ENCODE assay signal across 1 cellular context in the genomic region with DNA sequence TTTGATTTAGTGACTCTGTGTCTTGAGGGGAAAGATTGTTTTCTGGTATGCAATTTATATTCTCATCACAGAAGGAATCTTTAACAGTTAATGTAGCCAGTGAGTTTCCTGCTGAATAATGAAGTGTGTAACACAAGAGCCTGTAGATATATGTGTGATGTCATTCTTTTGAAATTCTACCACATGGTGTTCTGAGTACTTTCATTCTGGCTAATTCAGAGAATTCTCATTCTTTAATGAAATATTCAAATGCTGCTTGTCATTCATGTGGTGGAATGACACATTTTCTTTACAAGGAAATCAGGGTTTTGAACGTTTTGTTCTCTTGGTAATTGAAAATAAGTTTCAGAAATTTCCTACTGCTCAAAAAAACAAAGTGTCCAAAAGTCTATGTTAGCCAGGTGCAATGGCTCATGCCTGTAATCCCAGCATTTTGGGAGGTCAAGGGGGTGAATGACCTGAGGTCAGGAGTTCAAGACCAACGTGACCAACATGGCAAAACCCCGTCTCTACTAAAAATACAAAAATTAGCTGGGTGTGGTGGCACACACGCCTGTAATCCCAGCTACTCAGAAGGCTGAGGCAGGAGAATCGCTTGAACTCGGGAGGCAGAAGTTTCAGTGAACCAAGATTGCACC.
TF ChIP-seq lines count a peak whose summit lies in the region.

No MANE protein-coding gene starts in this region.

TF ChIP-seq in HEK293, 187 proteins besides CTCF, POLR2A, EP300 and RAD21:
- TF ChIP-seq, protein P1, sequence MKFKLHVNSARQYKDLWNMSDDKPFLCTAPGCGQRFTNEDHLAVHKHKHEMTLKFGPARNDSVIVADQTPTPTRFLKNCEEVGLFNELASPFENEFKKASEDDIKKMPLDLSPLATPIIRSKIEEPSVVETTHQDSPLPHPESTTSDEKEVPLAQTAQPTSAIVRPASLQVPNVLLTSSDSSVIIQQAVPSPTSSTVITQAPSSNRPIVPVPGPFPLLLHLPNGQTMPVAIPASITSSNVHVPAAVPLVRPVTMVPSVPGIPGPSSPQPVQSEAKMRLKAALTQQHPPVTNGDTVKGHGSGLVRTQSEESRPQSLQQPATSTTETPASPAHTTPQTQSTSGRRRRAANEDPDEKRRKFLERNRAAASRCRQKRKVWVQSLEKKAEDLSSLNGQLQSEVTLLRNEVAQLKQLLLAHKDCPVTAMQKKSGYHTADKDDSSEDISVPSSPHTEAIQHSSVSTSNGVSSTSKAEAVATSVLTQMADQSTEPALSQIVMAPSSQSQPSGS (tag by site-specific recombination; IDR thresholded peaks at IDR 0.05; ENCODE audit: low read depth) = peak; percentile 86
- no peak for TF ChIP-seq ZNF132 (tag by site-specific recombination; IDR thresholded peaks at IDR 0.05; ENCODE audit: borderline replicate concordance)
- TF ChIP-seq ZNF248 (tag by site-specific recombination; IDR thresholded peaks at IDR 0.05) = no peak
- no peak for TF ChIP-seq ZNF221 (tag by site-specific recombination; IDR thresholded peaks at IDR 0.05; ENCODE audit: borderline replicate concordance)
- TF ChIP-seq, protein P2, sequence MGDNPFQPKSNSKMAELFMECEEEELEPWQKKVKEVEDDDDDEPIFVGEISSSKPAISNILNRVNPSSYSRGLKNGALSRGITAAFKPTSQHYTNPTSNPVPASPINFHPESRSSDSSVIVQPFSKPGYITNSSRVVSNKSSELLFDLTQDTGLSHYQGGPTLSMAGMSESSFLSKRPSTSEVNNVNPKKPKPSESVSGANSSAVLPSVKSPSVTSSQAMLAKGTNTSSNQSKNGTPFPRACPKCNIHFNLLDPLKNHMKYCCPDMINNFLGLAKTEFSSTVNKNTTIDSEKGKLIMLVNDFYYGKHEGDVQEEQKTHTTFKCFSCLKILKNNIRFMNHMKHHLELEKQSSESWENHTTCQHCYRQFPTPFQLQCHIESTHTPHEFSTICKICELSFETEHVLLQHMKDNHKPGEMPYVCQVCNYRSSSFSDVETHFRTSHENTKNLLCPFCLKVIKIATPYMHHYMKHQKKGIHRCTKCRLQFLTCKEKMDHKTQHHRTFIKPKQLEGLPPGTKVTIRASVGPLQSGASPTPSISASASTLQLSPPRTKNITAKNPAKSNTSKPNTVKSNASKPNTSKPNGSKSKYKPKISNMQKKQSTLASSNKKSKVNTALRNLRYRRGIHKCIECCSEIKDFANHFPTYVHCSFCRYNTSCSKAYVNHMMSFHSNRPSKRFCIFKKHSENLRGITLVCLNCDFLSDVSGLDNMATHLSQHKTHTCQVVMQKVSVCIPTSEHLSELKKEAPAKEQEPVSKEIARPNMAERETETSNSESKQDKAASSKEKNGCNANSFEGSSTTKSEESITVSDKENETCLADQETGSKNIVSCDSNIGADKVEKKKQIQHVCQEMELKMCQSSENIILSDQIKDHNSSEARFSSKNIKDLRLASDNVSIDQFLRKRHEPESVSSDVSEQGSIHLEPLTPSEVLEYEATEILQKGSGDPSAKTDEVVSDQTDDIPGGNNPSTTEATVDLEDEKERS (tag by site-specific recombination; IDR thresholded peaks at IDR 0.05) = no peak
- no peak for TF ChIP-seq SALL2 (tag by site-specific recombination; IDR thresholded peaks at IDR 0.05; ENCODE audit: borderline replicate concordance)
- TF ChIP-seq ZNF548 (tag by site-specific recombination; IDR thresholded peaks at IDR 0.05) = no peak
- TF ChIP-seq, protein P3, sequence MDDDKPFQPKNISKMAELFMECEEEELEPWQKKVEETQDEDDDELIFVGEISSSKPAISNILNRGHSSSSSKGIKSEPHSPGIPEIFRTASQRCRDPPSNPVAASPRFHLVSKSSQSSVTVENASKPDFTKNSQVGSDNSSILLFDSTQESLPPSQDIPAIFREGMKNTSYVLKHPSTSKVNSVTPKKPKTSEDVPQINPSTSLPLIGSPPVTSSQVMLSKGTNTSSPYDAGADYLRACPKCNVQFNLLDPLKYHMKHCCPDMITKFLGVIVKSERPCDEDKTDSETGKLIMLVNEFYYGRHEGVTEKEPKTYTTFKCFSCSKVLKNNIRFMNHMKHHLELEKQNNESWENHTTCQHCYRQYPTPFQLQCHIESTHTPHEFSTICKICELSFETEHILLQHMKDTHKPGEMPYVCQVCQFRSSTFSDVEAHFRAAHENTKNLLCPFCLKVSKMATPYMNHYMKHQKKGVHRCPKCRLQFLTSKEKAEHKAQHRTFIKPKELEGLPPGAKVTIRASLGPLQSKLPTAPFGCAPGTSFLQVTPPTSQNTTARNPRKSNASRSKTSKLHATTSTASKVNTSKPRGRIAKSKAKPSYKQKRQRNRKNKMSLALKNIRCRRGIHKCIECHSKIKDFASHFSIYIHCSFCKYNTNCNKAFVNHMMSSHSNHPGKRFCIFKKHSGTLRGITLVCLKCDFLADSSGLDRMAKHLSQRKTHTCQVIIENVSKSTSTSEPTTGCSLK (tag by site-specific recombination; IDR thresholded peaks at IDR 0.05) = no peak
- TF ChIP-seq ZNF791 (tag by site-specific recombination; IDR thresholded peaks at IDR 0.05) = no peak
- no peak for TF ChIP-seq ZNF792 (tag by site-specific recombination; IDR thresholded peaks at IDR 0.05)
- no peak for TF ChIP-seq ZNF555 (tag by site-specific recombination; conservative IDR thresholded peaks at IDR 0.05)
- peak; percentile 32; the same call in 1 of the 2 replicates for TF ChIP-seq ZBTB21 (tag by site-specific recombination; IDR thresholded peaks at IDR 0.05)
TF ChIP-seq in HEK293: peak in this region for 2.
